24 cellular contexts compared by ENCODE assay signal in genomic region chr3:47731066-47731465, GRCh38. TPM values are rescaled to one million over a fixed set of nuclear protein-coding genes. Genes with fewer than 3 reads are reported as not detected.
A peak's percentile ranks its signal among the peaks of the same experiment; 100 is the strongest.
DNase-seq lines count a peak whose midpoint lies in the region; ATAC-seq and TF ChIP-seq lines count a peak whose summit lies in the region.
"Had no signal": no experiment of that assay in that cellular context is flagged by ENCODE, and none has a peak within 500 bp of the region (broad histone marks: within the 10 kb centered on the region; RNA-seq: fewer than 3 reads in every experiment).

No MANE protein-coding gene starts in this region.

- peaks cover 71% of the 10 kb centered on the region for H3K79me2 ChIP-seq in Karpas-422 (ENCODE audit: low read length)

- H3K27me3 Mint-ChIP-seq in activated T-helper 2 cell treated with anti-CD3 and anti-CD28 coated beads, Interferon-gamma antibody, Interleukin-2, Interleukin-4, amounts not matched to agents 10 μg/mL and 5 μg/mL and 100 μg/mL, durations not matched to agents 14 hours and 24 hours and 36 hours (ENCODE audit: low read depth), result no peaks in the 10 kb centered on the region
- peaks cover 4% of the 10 kb centered on the region for H3K27me3 Mint-ChIP-seq in glutamatergic neuron (ENCODE audit: unreplicated experiment)
- H3K27me3 Mint-ChIP-seq in stimulated activated memory B cell treated with anti-CD40 and anti-IgM and Interleukin-4, amounts not matched to agents 10 μg/mL and 1 μg/mL and 100 μg/mL, for 72 hours, result no peaks in the 10 kb centered on the region
- H3K27me3 Mint-ChIP-seq: B cell had no signal

- no peaks in the 10 kb centered on the region for H3K27me3 ChIP-seq in Karpas-422 (ENCODE audit: low read length)
- H3K27me3 ChIP-seq: Peyer's patch had no signal

- H3K9me2 ChIP-seq in Karpas-422 (replicated peaks; ENCODE audit: insufficient read depth, low read length), result no peaks in the 10 kb centered on the region

- peak overlapping the region; percentile 66 for H3K27ac ChIP-seq in Karpas-422 (ENCODE audit: low read length)
- H3K27ac ChIP-seq: A549, C4-2B, HL-60, Peyer's patch, SK-N-MC had no signal

- H3K36me3 Mint-ChIP-seq in activated T-helper 2 cell treated with anti-CD3 and anti-CD28 coated beads, Interferon-gamma antibody, Interleukin-2, Interleukin-4, amounts not matched to agents 10 μg/mL and 5 μg/mL and 100 μg/mL, durations not matched to agents 14 hours and 24 hours and 36 hours (ENCODE audit: low read depth), result peaks cover 73% of the 10 kb centered on the region
- peaks cover 12% of the 10 kb centered on the region for H3K36me3 Mint-ChIP-seq in glutamatergic neuron (ENCODE audit: unreplicated experiment)
- peaks cover 44% of the 10 kb centered on the region for H3K36me3 Mint-ChIP-seq in stimulated activated memory B cell treated with anti-CD40 and anti-IgM and Interleukin-4, amounts not matched to agents 10 μg/mL and 1 μg/mL and 100 μg/mL, for 72 hours

- H3K4me2 ChIP-seq in Karpas-422 (ENCODE audit: low read depth, low read length, poor library complexity, severe bottlenecking), result peak overlapping the region; percentile 41
- H3K4me2 ChIP-seq: A549 had no signal

- H3K9me3 Mint-ChIP-seq in activated T-helper 2 cell treated with anti-CD3 and anti-CD28 coated beads, Interferon-gamma antibody, Interleukin-2, Interleukin-4, amounts not matched to agents 10 μg/mL and 5 μg/mL and 100 μg/mL, durations not matched to agents 14 hours and 24 hours and 36 hours, result no peaks in the 10 kb centered on the region
- no peaks in the 10 kb centered on the region for H3K9me3 Mint-ChIP-seq in glutamatergic neuron (ENCODE audit: unreplicated experiment)
- no peaks in the 10 kb centered on the region for H3K9me3 Mint-ChIP-seq in stimulated activated memory B cell treated with anti-CD40 and anti-IgM and Interleukin-4, amounts not matched to agents 10 μg/mL and 1 μg/mL and 100 μg/mL, for 72 hours
- H3K9me3 Mint-ChIP-seq: CD8-positive, alpha-beta T cell had no signal

- peaks cover 32% of the 10 kb centered on the region for H3K4me1 ChIP-seq in Karpas-422 (ENCODE audit: low read length)
- H3K4me1 ChIP-seq: Caco-2, Peyer's patch had no signal

- no peak overlapping the region for H3K9ac ChIP-seq in Karpas-422 (ENCODE audit: low read length)

- peaks cover 60% of the 10 kb centered on the region for H3K36me3 ChIP-seq in Karpas-422 (ENCODE audit: insufficient read depth, low read length)

- no peak for TF ChIP-seq CTCF in glutamatergic neuron (IDR thresholded peaks at IDR 0.05; ENCODE audit: partially characterized antibody, unreplicated experiment)

- H3K9me3 ChIP-seq in Karpas-422 (ENCODE audit: low read length), result no peaks in the 10 kb centered on the region
- H3K9me3 ChIP-seq: A549, Caco-2, Peyer's patch had no signal

- H3K4me1 Mint-ChIP-seq in activated T-helper 2 cell treated with anti-CD3 and anti-CD28 coated beads, Interferon-gamma antibody, Interleukin-2, Interleukin-4, amounts not matched to agents 10 μg/mL and 5 μg/mL and 100 μg/mL, durations not matched to agents 14 hours and 24 hours and 36 hours (ENCODE audit: low read depth), result peaks cover 14% of the 10 kb centered on the region
- peaks cover 1% of the 10 kb centered on the region for H3K4me1 Mint-ChIP-seq in glutamatergic neuron (ENCODE audit: low read depth, unreplicated experiment)
- peaks cover 8% of the 10 kb centered on the region for H3K4me1 Mint-ChIP-seq in stimulated activated memory B cell treated with anti-CD40 and anti-IgM and Interleukin-4, amounts not matched to agents 10 μg/mL and 1 μg/mL and 100 μg/mL, for 72 hours

- peak overlapping the region; percentile 9 for H3K27ac Mint-ChIP-seq in activated T-helper 2 cell treated with anti-CD3 and anti-CD28 coated beads, Interferon-gamma antibody, Interleukin-2, Interleukin-4, amounts not matched to agents 10 μg/mL and 5 μg/mL and 100 μg/mL, durations not matched to agents 14 hours and 24 hours and 36 hours
- peak overlapping the region; percentile 35 for H3K27ac Mint-ChIP-seq in glutamatergic neuron (ENCODE audit: unreplicated experiment)
- H3K27ac Mint-ChIP-seq in stimulated activated memory B cell treated with anti-CD40 and anti-IgM and Interleukin-4, amounts not matched to agents 10 μg/mL and 1 μg/mL and 100 μg/mL, for 72 hours, result no peak overlapping the region
- H3K27ac Mint-ChIP-seq: B cell; CD8-positive, alpha-beta T cell had no signal

- H2AFZ ChIP-seq in Karpas-422 (ENCODE audit: low read length), result no peak overlapping the region

- no peak for ATAC-seq in stimulated activated memory B cell treated with anti-CD40 and anti-IgM and Interleukin-4, amounts not matched to agents 10 μg/mL and 1 μg/mL and 100 μg/mL, for 72 hours
- ATAC-seq: A549; CD8-positive, alpha-beta T cell had no signal

- peak; percentile 2 for DNase-seq in Ammon's horn (ENCODE audit: low spot score)
- no peak for DNase-seq in Karpas-422
- DNase-seq in activated T-helper 2 cell treated with anti-CD3 and anti-CD28 coated beads, Interferon-gamma antibody, Interleukin-2, Interleukin-4, amounts not matched to agents 10 μg/mL and 5 μg/mL and 100 μg/mL, durations not matched to agents 14 hours and 24 hours and 36 hours (ENCODE audit: low spot score), result no peak
- DNase-seq in glutamatergic neuron, result no peak
- no peak for DNase-seq in iPS-NIHi11 (ENCODE audit: low spot score)
- no peak for DNase-seq in NCI-H1694 (lab: John Stamatoyannopoulos, UW)
- DNase-seq: Caco-2; CD8-positive, alpha-beta T cell; NCI-H1105 treated with DMSO at 0.1 percent for 48 hours; NCI-H146; NCI-H2029; NCI-H446; NCI-H524 treated with DMSO at 0.1 percent for 48 hours; NCI-H774; NK-92 treated with Interleukin-12 subunit alpha and Interleukin-12 subunit beta, amount 100 ng/mL, for 24 hours; OCI-M1; Peyer's patch; SHP77 treated with DMSO at 0.1 percent for 48 hours had no signal

- H3K4me3 Mint-ChIP-seq in activated T-helper 2 cell treated with anti-CD3 and anti-CD28 coated beads, Interferon-gamma antibody, Interleukin-2, Interleukin-4, amounts not matched to agents 10 μg/mL and 5 μg/mL and 100 μg/mL, durations not matched to agents 14 hours and 24 hours and 36 hours (ENCODE audit: low read depth), result no peak overlapping the region
- no peak overlapping the region for H3K4me3 Mint-ChIP-seq in glutamatergic neuron (ENCODE audit: unreplicated experiment)
- H3K4me3 Mint-ChIP-seq in stimulated activated memory B cell treated with anti-CD40 and anti-IgM and Interleukin-4, amounts not matched to agents 10 μg/mL and 1 μg/mL and 100 μg/mL, for 72 hours, result no peak overlapping the region
- H3K4me3 Mint-ChIP-seq: B cell; CD8-positive, alpha-beta T cell had no signal

- H4K20me1 ChIP-seq in Karpas-422 (ENCODE audit: insufficient read depth, low read depth, low read length), result no peaks in the 10 kb centered on the region

- H3K4me3 ChIP-seq in Karpas-422 (ENCODE audit: low read length), result no peak overlapping the region
- H3K4me3 ChIP-seq: A549, Peyer's patch, SK-N-MC had no signal

- intact Hi-C loops in activated T-helper 2 cell treated with anti-CD3 and anti-CD28 coated beads, Interferon-gamma antibody, Interleukin-2, Interleukin-4, amounts not matched to agents 10 μg/mL and 5 μg/mL and 100 μg/mL, durations not matched to agents 14 hours and 24 hours and 36 hours (cut with micrococcal nuclease), result no loop called here

RNA-seq across cellular contexts. Expression of gene SMARCC1, which starts 50.6 kb away (rescaled TPM):
- total RNA-seq in Karpas-422 (2014; rRNA removed; shearing (Covaris generic); ENCODE audit: low replicate concordance), result 59.2 and 71.3 TPM in 2 replicates
- total RNA-seq in activated T-helper 2 cell treated with anti-CD3 and anti-CD28 coated beads, Interferon-gamma antibody, Interleukin-2, Interleukin-4, amounts not matched to agents 10 μg/mL and 5 μg/mL and 100 μg/mL, durations not matched to agents 14 hours and 24 hours and 36 hours, result 150 and 166 TPM in 2 replicates
- total RNA-seq in glutamatergic neuron (ENCODE audit: unreplicated experiment), result 196 TPM
